ENCODE assay signal across 36 cellular contexts in genomic region chrX:36087366-36087765, GRCh38.
"Had no signal": no experiment of that assay in that cellular context is flagged by ENCODE, and none has a peak within 500 bp of the region (broad histone marks: within the 10 kb centered on the region; RNA-seq: fewer than 3 reads in every experiment).

No MANE protein-coding gene starts in this region.

- ATAC-seq: activated CD8-positive, alpha-beta memory T cell treated with anti-CD3 and anti-CD28 coated beads, Interleukin-2, amount 10 ng/mL, durations not matched to agents 7 days and 5 days; activated T-cell treated with anti-CD3 and anti-CD28 coated beads, Interleukin-2, amount 50 U/mL, for 72 hours; activated T-helper 17 cell treated with anti-CD3 and anti-CD28 coated beads, Interleukin-2, amount 50 U/mL, for 72 hours; PC-3 had no signal

- H3K4me1 ChIP-seq: Peyer's patch had no signal

- DNase-seq: activated B cell treated with CpG ODN at 0.5 μM for 24 hours; activated CD4-positive, alpha-beta memory T cell treated with anti-CD3 and anti-CD28 coated beads, Interleukin-2, amount 10 ng/mL, durations not matched to agents 7 days and 5 days; activated CD4-positive, alpha-beta T cell treated with anti-CD3 and anti-CD28 coated beads for 4 hours; activated CD4-positive, CD25-positive, alpha-beta regulatory T cell treated with anti-CD3 and anti-CD28 coated beads, Interleukin-2, amount 50 U/mL, for 72 hours; activated CD8-positive, alpha-beta memory T cell treated with anti-CD3 and anti-CD28 coated beads for 24 hours; activated CD8-positive, alpha-beta memory T cell treated with anti-CD3 and anti-CD28 coated beads, Interleukin-2, amount 10 ng/mL, durations not matched to agents 7 days and 5 days; activated CD8-positive, alpha-beta memory T cell treated with anti-CD3 and anti-CD28 coated beads, Interleukin-2, amount 50 U/mL, for 48 hours; activated effector memory CD4-positive, alpha-beta T cell treated with anti-CD3 and anti-CD28 coated beads, Interleukin-2, amount 50 U/mL, for 16 hours; activated naive CD4-positive, alpha-beta T cell treated with Interleukin-2 at 50 U/mL for 16 hours; activated naive CD8-positive, alpha-beta T cell treated with anti-CD3 and anti-CD28 coated beads, Interleukin-2, amount 10 ng/mL, durations not matched to agents 7 days and 5 days; activated T-cell treated with anti-CD3 and anti-CD28 coated beads, Interleukin-2, amount 50 U/mL, for 72 hours; MM.1S; MV-4-11; NCI-H1092 treated with DMSO at 0.1 percent for 48 hours; NCI-H1417; NCI-H146; NCI-H187; NCI-H2029 treated with DMSO at 0.1 percent for 48 hours; NCI-H2107; NCI-H2171 treated with DMSO at 0.1 percent for 48 hours; NCI-H345; NCI-H510A; NCI-H526; NCI-H748 treated with DMSO at 0.1 percent for 48 hours; NK-92 treated with Interleukin-12 subunit alpha and Interleukin-12 subunit beta, amount 100 ng/mL, for 24 hours; PC-3; Peyer's patch; Right ventricle myocardium superior; SW 1271; T-helper 1 cell; T-helper 2 cell; T-helper 9 cell had no signal

- H3K4me3 ChIP-seq: cardiac muscle cell, Peyer's patch had no signal

- H3K9me3 ChIP-seq: Peyer's patch had no signal

- H3K36me3 ChIP-seq: cardiac muscle cell, Peyer's patch had no signal

- H3K27ac ChIP-seq: cardiac muscle cell, KMS-11, Peyer's patch, VCaP had no signal

- H3K27me3 ChIP-seq: cardiac muscle cell, Peyer's patch had no signal
